ENCODE assay signal across 1 cellular context in the genomic region with DNA sequence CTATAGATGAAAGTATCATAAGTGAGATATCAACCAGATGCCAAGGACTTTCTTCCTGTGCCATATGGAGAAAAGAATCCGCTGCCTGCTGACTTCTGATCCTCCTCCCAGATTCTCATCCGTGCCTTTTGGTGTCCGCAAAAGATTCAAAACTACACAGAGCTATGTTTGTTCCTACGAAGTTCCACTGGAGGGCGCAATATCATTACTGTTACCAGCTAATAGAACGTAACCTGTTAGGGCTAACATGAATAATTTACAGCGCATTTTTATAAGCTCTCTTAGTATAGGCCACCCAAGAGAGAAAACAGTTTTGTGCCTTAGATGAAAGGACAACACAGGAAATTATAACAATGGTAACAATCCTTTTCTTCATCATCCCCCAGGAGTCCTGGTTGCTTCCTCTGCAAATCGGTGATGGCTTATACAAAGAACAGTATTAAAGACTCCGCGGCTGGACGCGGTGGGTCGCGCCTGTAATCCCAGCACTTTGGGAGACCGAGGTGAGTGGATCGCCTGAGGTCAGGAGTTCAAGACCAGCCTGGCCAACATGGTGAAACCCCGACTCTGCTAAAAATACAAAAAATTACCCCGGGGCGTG.
TF ChIP-seq lines count a peak whose summit lies in the region.

No MANE protein-coding gene starts in this region.

TF ChIP-seq in liver, 16 proteins besides CTCF, POLR2A, EP300 and RAD21 (continued from another document):
- TF ChIP-seq YY1 (IDR thresholded peaks at IDR 0.05) (no peak), MAX (IDR thresholded peaks at IDR 0.05) (no peak), FOXA1 (IDR thresholded peaks at IDR 0.05) (no peak), EGR1 (IDR thresholded peaks at IDR 0.05; ENCODE audit: low read depth in 2 of 2) (no peak), TAF1 (conservative IDR thresholded peaks at IDR 0.05) (no peak)
